In the genomic region with DNA sequence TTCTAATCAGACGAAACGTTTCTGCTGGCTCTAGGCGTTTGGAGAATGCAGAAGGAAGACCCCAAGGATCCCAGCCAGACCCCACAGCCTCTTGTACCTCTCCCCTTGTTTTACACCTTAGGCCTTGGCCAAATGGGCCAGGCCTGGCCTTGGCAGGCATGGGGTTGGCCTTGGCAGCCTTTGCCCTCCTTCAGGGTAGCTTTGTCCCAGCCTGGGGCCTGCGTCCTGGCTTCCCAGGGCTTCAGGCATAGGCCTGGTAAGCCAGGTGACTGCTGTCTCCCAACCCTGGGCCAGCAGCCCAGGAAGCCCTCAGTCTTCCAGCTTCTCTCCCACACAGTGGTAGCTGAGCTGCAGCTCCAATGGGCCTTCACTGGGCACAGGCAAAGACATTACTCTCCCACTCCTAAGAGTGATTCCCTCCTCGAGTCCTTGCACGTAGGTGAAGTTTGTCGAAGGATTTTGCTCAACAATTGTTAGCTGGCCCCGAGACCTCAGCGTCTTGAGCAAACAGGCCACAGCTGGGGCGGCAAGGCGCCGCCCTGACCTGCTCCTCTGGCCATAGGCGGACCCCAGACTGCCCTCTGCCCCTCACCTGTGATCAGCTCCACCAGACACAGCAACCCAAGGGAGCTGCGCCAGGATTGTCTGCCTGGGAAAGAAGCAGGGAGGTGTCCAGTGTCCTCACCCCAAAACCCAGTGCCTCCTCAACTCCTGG, we compare ENCODE assay signal across 10 cellular contexts. TPM values are rescaled to one million over a fixed set of nuclear protein-coding genes. Genes with fewer than 3 reads are reported as not detected.
DNase-seq lines count a peak whose midpoint lies in the region; ATAC-seq, FAIRE-seq and TF ChIP-seq lines count a peak whose summit lies in the region.
"Had no signal": no experiment of that assay in that cellular context is flagged by ENCODE, and none has a peak within 500 bp of the region (broad histone marks: within the 10 kb centered on the region; RNA-seq: fewer than 3 reads in every experiment).

No MANE protein-coding gene starts in this region.

- H3K9me3 Mint-ChIP-seq in activated naive CD4-positive, alpha-beta T cell treated with anti-CD3 and anti-CD28 coated beads for 36 hours = no peaks in the 10 kb centered on the region
- H3K9me3 Mint-ChIP-seq in T-cell = no peaks in the 10 kb centered on the region

- H3K27me3 ChIP-seq in uterus = peaks cover 34 to 66% of the 10 kb centered on the region in 2 donors

- DNase-seq in activated naive CD4-positive, alpha-beta T cell treated with anti-CD3 and anti-CD28 coated beads for 36 hours = no peak
- no peak for DNase-seq in activated naive CD4-positive, alpha-beta T cell treated with anti-CD3 and anti-CD28 coated beads, Interleukin-2, amount 50 U/mL, for 16 hours
- DNase-seq in T-cell = no peak
- peak; percentile 7 for DNase-seq in iris pigment epithelial cell (ENCODE audit: low read depth)
- DNase-seq in urothelium cell line (ENCODE audit: low spot score) = peak; percentile 9
- no peak for DNase-seq in GDM1 (lab: John Stamatoyannopoulos, UW)
- DNase-seq in uterus = no peak
- no peak for DNase-seq in NCI-H524 treated with DMSO at 0.1 percent for 48 hours (lab: John Stamatoyannopoulos, UW)

- H3K4me1 ChIP-seq in uterus = peaks cover 0 to 28% of the 10 kb centered on the region in 2 donors

- H3K4me3 Mint-ChIP-seq in activated naive CD4-positive, alpha-beta T cell treated with anti-CD3 and anti-CD28 coated beads for 36 hours = peak overlapping the region; percentile 77
- H3K4me3 Mint-ChIP-seq in T-cell = peak overlapping the region; percentile 59 to 82 (median 66)

- no peak for TF ChIP-seq CTCF in uterus (IDR thresholded peaks at IDR 0.05)

- H3K4me1 Mint-ChIP-seq in activated naive CD4-positive, alpha-beta T cell treated with anti-CD3 and anti-CD28 coated beads for 36 hours (ENCODE audit: low read depth) = peaks cover 33% of the 10 kb centered on the region
- peaks cover 34 to 45% (median 40%) of the 10 kb centered on the region in 3 donors for H3K4me1 Mint-ChIP-seq in T-cell

- H3K27ac Mint-ChIP-seq in activated naive CD4-positive, alpha-beta T cell treated with anti-CD3 and anti-CD28 coated beads for 36 hours = no peak overlapping the region
- H3K27ac Mint-ChIP-seq in T-cell = no peak overlapping the region

- POLR2A ChIA-PET in T-cell (lab: Charles Lee) = no interaction called here

- H3K27ac ChIP-seq in uterus = no peak overlapping the region
- H3K27ac ChIP-seq: cardiac muscle cell, right lobe of liver had no signal

- intact Hi-C loops in activated naive CD4-positive, alpha-beta T cell treated with anti-CD3 and anti-CD28 coated beads for 36 hours (cut with micrococcal nuclease) = loop anchor here (5.0 kb wide), 3 partner anchors 73 to 457 kb away; no protein-coding TSS in a partner anchor
- intact Hi-C loops in uterus (cut with DNase I; ENCODE audit: low total_unique reads) = no loop called here

- no peaks in the 10 kb centered on the region for H3K36me3 ChIP-seq in uterus
- H3K36me3 ChIP-seq: cardiac muscle cell, right lobe of liver had no signal

- H3K27me3 Mint-ChIP-seq in activated naive CD4-positive, alpha-beta T cell treated with anti-CD3 and anti-CD28 coated beads for 36 hours (ENCODE audit: low read depth) = peaks cover 71% of the 10 kb centered on the region
- peaks cover 58 to 71% of the 10 kb centered on the region in 2 donors for H3K27me3 Mint-ChIP-seq in T-cell

- ATAC-seq in T-cell (replicated peaks in 1 of 4) = no peak

- no peak overlapping the region for H3K4me3 ChIP-seq in uterus
- H3K4me3 ChIP-seq: right lobe of liver had no signal

- TF ChIP-seq POLR2A in uterus (IDR thresholded peaks at IDR 0.05) = no peak

- CTCF ChIA-PET in activated naive CD4-positive, alpha-beta T cell treated with anti-CD3 and anti-CD28 coated beads for 36 hours (lab: Charles Lee) = no interaction called here
- CTCF ChIA-PET in T-cell (lab: Charles Lee) = no interaction called here

- H3K9me3 ChIP-seq in uterus = no peaks in the 10 kb centered on the region
- H3K9me3 ChIP-seq: right lobe of liver had no signal

- H3K36me3 Mint-ChIP-seq in activated naive CD4-positive, alpha-beta T cell treated with anti-CD3 and anti-CD28 coated beads for 36 hours (ENCODE audit: low read depth) = no peaks in the 10 kb centered on the region
- H3K36me3 Mint-ChIP-seq in T-cell = no peaks in the 10 kb centered on the region

- no peak for FAIRE-seq in urothelium cell line (lab: Jason Lieb, UNC)

RNA-seq across cellular contexts. Expression of a gene that starts 1.1 kb away (rescaled TPM):
- total RNA-seq in activated naive CD4-positive, alpha-beta T cell treated with anti-CD3 and anti-CD28 coated beads for 36 hours = under 1 TPM in 1 of 2 experiments, not detected in 1; 0.25 TPM
- under 1 TPM in 2 of 5 donors, not detected in 3; 0.32 to 0.38 TPM for total RNA-seq in T-cell
- total RNA-seq in uterus = 1 to 10 TPM in 1 of 4 donors, under 1 TPM in 1, not detected in 2; 0.97 to 1.2 TPM
- total RNA-seq: cardiac muscle cell, right lobe of liver had no signal

Comparison
In these comparisons a context has a peak if more than half of its experiments do, and no peak if none do; other contexts are left out.
1. DNase-seq: peak in iris pigment epithelial cell (single experiment) and urothelium cell line (single experiment); none in activated naive CD4-positive, alpha-beta T cell treated with anti-CD3 and anti-CD28 coated beads for 36 hours (single experiment), activated naive CD4-positive, alpha-beta T cell treated with anti-CD3 and anti-CD28 coated beads, Interleukin-2, amount 50 U/mL, for 16 hours (single experiment), T-cell (0 of 34), GDM1 (single experiment), uterus (0 of 2) and NCI-H524 treated with DMSO at 0.1 percent for 48 hours (single experiment).